In genomic region chr5:93675458-93676450, GRCh38 we compare ENCODE assay signal across 9 cellular contexts.
A peak's percentile ranks its signal among the peaks of the same experiment; 100 is the strongest.
DNase-seq lines count a peak whose midpoint lies in the region; ATAC-seq and TF ChIP-seq lines count a peak whose summit lies in the region.
"Had no signal": no experiment of that assay in that cellular context is flagged by ENCODE, and none has a peak within 500 bp of the region (broad histone marks: within the 10 kb centered on the region; RNA-seq: fewer than 3 reads in every experiment).

No MANE protein-coding gene starts in this region.

- peaks cover 40% of the 10 kb centered on the region for H3K4me1 ChIP-seq in KMS-11 (ENCODE audit: low read depth, poor library complexity, severe bottlenecking)

- H3K4me3 ChIP-seq in KMS-11 (IDR thresholded peaks at IDR 0.05; ENCODE audit: insufficient read depth, low read depth, low read length) = no peak overlapping the region
- no peak overlapping the region for H3K4me3 ChIP-seq in fibroblast of villous mesenchyme (ENCODE audit: low read depth, low read length)

- TF ChIP-seq CTCF in KMS-11 (conservative IDR thresholded peaks at IDR 0.05; ENCODE audit: low read depth, low read length) = no peak
- TF ChIP-seq CTCF in fibroblast of villous mesenchyme (IDR thresholded peaks at IDR 0.05; ENCODE audit: insufficient read depth, low read depth, low read length) = no peak

- no peak overlapping the region for H2AFZ ChIP-seq in KMS-11 (ENCODE audit: low read depth)

- peak; percentile 59 for DNase-seq in fibroblast of villous mesenchyme (ENCODE audit: low read depth)
- DNase-seq in H4 (ENCODE audit: low spot score) = no peak
- no peak for DNase-seq in hepatic stellate cell (ENCODE audit: low spot score)
- DNase-seq in Ammon's horn (ENCODE audit: low spot score) = no peak
- no peak for DNase-seq in SIG-M5 treated with dmso at 0.1 percent for 504 hours (lab: John Stamatoyannopoulos, UW; ENCODE audit: unreplicated experiment)
- DNase-seq: activated CD4-positive, alpha-beta T cell treated with anti-CD3 and anti-CD28 coated beads for 1 hour had no signal

- H3K79me2 ChIP-seq in KMS-11 (ENCODE audit: insufficient read depth, low read depth) = no peaks in the 10 kb centered on the region

- no peak overlapping the region for H3K9ac ChIP-seq in KMS-11

- H4K20me1 ChIP-seq in KMS-11 (ENCODE audit: insufficient read depth) = no peaks in the 10 kb centered on the region

- H3K36me3 ChIP-seq in KMS-11 (ENCODE audit: insufficient read depth) = no peaks in the 10 kb centered on the region

- H3K4me2 ChIP-seq in KMS-11 = peak overlapping the region; percentile 37; the same call in 1 of the 2 replicates

- no peak overlapping the region for H3K27ac ChIP-seq in KMS-11

- peak; percentile 50 for ATAC-seq in GM18870 (IDR thresholded peaks at IDR 0.05; ENCODE audit: unreplicated experiment)
- ATAC-seq in HG02571 (IDR thresholded peaks at IDR 0.05; ENCODE audit: unreplicated experiment) = peak; percentile 63

- H3K27me3 ChIP-seq in KMS-11 (ENCODE audit: insufficient read depth, low read depth) = no peaks in the 10 kb centered on the region
